In the genomic region with DNA sequence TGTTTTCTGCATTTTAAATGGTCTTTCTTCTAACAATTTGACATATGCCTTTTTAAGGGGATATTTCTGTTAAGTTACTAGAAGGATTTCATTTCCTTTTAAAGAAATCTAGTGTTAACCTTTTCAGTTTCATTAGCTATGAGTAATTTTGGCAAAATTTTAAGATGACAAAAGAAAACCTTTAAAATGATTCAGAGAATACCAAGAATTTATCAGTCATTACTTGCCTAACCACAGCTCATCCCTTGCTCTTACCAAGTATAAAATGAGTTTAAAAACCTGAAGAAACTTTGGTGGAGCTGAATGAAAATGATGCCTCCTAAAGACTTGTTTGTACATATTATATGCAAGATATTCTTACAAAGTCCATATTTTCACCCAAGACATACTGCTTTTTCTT, we compare ENCODE assay signal across 10 cellular contexts.
DNase-seq lines count a peak whose midpoint lies in the region; ATAC-seq and TF ChIP-seq lines count a peak whose summit lies in the region.
"Had no signal": no experiment of that assay in that cellular context is flagged by ENCODE, and none has a peak within 500 bp of the region (broad histone marks: within the 10 kb centered on the region; RNA-seq: fewer than 3 reads in every experiment).

No MANE protein-coding gene starts in this region.

- H3K27ac ChIP-seq in esophagus squamous epithelium: no peak overlapping the region

- H3K4me1 ChIP-seq in esophagus squamous epithelium: peaks cover 0 to 27% (median 7%) of the 10 kb centered on the region in 3 donors

- H3K4me3 ChIP-seq in GM06990 (replicated peaks; ENCODE audit: low read depth, low read length): no peak overlapping the region
- H3K4me3 ChIP-seq in fibroblast of the aortic adventitia (ENCODE audit: low read depth, low read length): no peak overlapping the region
- H3K4me3 ChIP-seq in esophagus squamous epithelium: no peak overlapping the region

- intact Hi-C loops in esophagus squamous epithelium (cut with DNase I): no loop called here

- no peak for TF ChIP-seq POLR2A in esophagus squamous epithelium (IDR thresholded peaks at IDR 0.05)

- DNase-seq in GM06990 (ENCODE audit: extremely low read depth, insufficient read length) (peak; percentile 55), HS-5 (ENCODE audit: low read depth) (peak; percentile 85), fibroblast of the aortic adventitia (ENCODE audit: low read depth) (peak; percentile 71), esophagus squamous epithelium (lab: John Stamatoyannopoulos, UW) (no peak)
- no peak for DNase-seq in activated CD8-positive, alpha-beta memory T cell treated with anti-CD3 and anti-CD28 coated beads, Interleukin-2, amount 50 U/mL, for 4 hours
- no peak for DNase-seq in effector CD4-positive, alpha-beta T cell
- no peak for DNase-seq in stimulated activated CD4-positive, alpha-beta T cell treated with anti-CD3 and anti-CD28 coated beads, Interleukin-4, amount 100 ng/mL, for 24 hours
- DNase-seq: activated gamma-delta T cell treated with Interleukin-2 at 50 U/mL for 16 hours had no signal

- ATAC-seq in GM21529 (IDR thresholded peaks at IDR 0.05; ENCODE audit: unreplicated experiment): peak; percentile 62
- ATAC-seq: left ventricle myocardium superior had no signal

- H3K27me3 ChIP-seq in GM06990 (replicated peaks; ENCODE audit: control insufficient read depth, insufficient read depth, low read length) (no peaks in the 10 kb centered on the region), esophagus squamous epithelium (no peaks in the 10 kb centered on the region)

- TF ChIP-seq CTCF in GM06990 (IDR thresholded peaks at IDR 0.05; ENCODE audit: insufficient read depth, low read length, poor library complexity, severe bottlenecking): no peak
- no peak for TF ChIP-seq CTCF in fibroblast of the aortic adventitia (IDR thresholded peaks at IDR 0.05; ENCODE audit: insufficient read depth, low read length)
- no peak for TF ChIP-seq CTCF in esophagus squamous epithelium (IDR thresholded peaks at IDR 0.05)

- H3K9me3 ChIP-seq in esophagus squamous epithelium: no peaks in the 10 kb centered on the region

- H3K36me3 ChIP-seq in GM06990 (ENCODE audit: control insufficient read depth, insufficient read depth, low read length) (no peaks in the 10 kb centered on the region), esophagus squamous epithelium (no peaks in the 10 kb centered on the region)

Comparison
In these comparisons a context has a peak if more than half of its experiments do, and no peak if none do; other contexts are left out.
1. DNase-seq: peak in GM06990 (single experiment), HS-5 (single experiment) and fibroblast of the aortic adventitia (single experiment); none in activated CD8-positive, alpha-beta memory T cell treated with anti-CD3 and anti-CD28 coated beads, Interleukin-2, amount 50 U/mL, for 4 hours (single experiment), esophagus squamous epithelium (single experiment), effector CD4-positive, alpha-beta T cell (single experiment) and stimulated activated CD4-positive, alpha-beta T cell treated with anti-CD3 and anti-CD28 coated beads, Interleukin-4, amount 100 ng/mL, for 24 hours (single experiment).